2 cellular contexts compared by ENCODE assay signal in the genomic region with DNA sequence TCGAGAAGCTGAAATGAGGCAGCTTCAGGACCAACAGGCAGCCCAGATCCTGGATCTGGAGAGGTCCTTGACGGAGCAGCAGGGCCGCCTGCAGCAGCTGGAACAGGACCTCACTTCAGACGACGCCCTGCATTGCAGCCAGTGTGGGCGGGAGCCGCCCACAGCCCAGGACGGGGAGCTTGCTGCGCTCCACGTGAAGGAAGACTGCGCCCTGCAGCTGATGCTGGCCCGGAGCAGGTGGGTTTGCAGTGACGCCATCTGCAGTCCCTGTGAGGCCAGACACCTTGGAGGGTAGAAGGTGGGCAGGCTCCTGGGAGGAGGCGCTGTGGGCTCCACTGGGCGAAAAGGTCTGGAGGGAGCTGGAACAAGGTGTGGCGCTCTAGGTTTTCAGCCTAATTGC.
A peak's percentile ranks its signal among the peaks of the same experiment; 100 is the strongest.
TF ChIP-seq lines count a peak whose summit lies in the region.

No MANE protein-coding gene starts in this region.

TF ChIP-seq in GM23338, 12 proteins besides CTCF, POLR2A, EP300 and RAD21 (continues in another document):
- TF ChIP-seq POLR2AphosphoS5 (IDR thresholded peaks at IDR 0.05; ENCODE audit: low read depth) (no peak), ZNF331 (CRISPR knock-in tag; IDR thresholded peaks at IDR 0.05; ENCODE audit: low read depth) (no peak), NANOG (IDR thresholded peaks at IDR 0.05; ENCODE audit: borderline replicate concordance) (no peak), STAT1 (IDR thresholded peaks at IDR 0.05; ENCODE audit: unreplicated experiment) (no peak), CREB1 (CRISPR knock-in tag; IDR thresholded peaks at IDR 0.05; ENCODE audit: low read depth) (no peak), EZH2phosphoT487 (IDR thresholded peaks at IDR 0.05; ENCODE audit: unreplicated experiment) (no peak), JUNB (IDR thresholded peaks at IDR 0.05; ENCODE audit: unreplicated experiment) (no peak), ZNF114 (CRISPR knock-in tag; IDR thresholded peaks at IDR 0.05) (no peak)
- TF ChIP-seq, protein P1, sequence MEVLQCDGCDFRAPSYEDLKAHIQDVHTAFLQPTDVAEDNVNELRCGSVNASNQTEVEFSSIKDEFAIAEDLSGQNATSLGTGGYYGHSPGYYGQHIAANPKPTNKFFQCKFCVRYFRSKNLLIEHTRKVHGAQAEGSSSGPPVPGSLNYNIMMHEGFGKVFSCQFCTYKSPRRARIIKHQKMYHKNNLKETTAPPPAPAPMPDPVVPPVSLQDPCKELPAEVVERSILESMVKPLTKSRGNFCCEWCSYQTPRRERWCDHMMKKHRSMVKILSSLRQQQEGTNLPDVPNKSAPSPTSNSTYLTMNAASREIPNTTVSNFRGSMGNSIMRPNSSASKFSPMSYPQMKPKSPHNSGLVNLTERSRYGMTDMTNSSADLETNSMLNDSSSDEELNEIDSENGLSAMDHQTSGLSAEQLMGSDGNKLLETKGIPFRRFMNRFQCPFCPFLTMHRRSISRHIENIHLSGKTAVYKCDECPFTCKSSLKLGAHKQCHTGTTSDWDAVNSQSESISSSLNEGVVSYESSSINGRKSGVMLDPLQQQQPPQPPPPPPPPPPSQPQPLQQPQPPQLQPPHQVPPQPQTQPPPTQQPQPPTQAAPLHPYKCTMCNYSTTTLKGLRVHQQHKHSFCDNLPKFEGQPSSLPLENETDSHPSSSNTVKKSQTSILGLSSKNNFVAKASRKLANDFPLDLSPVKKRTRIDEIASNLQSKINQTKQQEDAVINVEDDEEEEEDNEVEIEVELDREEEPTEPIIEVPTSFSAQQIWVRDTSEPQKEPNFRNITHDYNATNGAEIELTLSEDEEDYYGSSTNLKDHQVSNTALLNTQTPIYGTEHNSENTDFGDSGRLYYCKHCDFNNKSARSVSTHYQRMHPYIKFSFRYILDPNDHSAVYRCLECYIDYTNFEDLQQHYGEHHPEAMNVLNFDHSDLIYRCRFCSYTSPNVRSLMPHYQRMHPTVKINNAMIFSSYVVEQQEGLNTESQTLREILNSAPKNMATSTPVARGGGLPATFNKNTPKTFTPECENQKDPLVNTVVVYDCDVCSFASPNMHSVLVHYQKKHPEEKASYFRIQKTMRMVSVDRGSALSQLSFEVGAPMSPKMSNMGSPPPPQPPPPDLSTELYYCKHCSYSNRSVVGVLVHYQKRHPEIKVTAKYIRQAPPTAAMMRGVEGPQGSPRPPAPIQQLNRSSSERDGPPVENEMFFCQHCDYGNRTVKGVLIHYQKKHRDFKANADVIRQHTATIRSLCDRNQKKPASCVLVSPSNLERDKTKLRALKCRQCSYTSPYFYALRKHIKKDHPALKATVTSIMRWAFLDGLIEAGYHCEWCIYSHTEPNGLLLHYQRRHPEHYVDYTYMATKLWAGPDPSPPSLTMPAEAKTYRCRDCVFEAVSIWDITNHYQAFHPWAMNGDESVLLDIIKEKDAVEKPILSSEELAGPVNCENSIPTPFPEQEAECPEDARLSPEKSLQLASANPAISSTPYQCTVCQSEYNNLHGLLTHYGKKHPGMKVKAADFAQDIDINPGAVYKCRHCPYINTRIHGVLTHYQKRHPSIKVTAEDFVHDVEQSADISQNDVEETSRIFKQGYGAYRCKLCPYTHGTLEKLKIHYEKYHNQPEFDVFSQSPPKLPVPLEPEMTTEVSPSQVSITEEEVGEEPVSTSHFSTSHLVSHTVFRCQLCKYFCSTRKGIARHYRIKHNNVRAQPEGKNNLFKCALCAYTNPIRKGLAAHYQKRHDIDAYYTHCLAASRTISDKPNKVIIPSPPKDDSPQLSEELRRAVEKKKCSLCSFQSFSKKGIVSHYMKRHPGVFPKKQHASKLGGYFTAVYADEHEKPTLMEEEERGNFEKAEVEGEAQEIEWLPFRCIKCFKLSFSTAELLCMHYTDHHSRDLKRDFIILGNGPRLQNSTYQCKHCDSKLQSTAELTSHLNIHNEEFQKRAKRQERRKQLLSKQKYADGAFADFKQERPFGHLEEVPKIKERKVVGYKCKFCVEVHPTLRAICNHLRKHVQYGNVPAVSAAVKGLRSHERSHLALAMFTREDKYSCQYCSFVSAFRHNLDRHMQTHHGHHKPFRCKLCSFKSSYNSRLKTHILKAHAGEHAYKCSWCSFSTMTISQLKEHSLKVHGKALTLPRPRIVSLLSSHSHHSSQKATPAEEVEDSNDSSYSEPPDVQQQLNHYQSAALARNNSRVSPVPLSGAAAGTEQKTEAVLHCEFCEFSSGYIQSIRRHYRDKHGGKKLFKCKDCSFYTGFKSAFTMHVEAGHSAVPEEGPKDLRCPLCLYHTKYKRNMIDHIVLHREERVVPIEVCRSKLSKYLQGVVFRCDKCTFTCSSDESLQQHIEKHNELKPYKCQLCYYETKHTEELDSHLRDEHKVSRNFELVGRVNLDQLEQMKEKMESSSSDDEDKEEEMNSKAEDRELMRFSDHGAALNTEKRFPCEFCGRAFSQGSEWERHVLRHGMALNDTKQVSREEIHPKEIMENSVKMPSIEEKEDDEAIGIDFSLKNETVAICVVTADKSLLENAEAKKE (CRISPR knock-in tag; IDR thresholded peaks at IDR 0.05), result no peak
- TF ChIP-seq, protein P2, sequence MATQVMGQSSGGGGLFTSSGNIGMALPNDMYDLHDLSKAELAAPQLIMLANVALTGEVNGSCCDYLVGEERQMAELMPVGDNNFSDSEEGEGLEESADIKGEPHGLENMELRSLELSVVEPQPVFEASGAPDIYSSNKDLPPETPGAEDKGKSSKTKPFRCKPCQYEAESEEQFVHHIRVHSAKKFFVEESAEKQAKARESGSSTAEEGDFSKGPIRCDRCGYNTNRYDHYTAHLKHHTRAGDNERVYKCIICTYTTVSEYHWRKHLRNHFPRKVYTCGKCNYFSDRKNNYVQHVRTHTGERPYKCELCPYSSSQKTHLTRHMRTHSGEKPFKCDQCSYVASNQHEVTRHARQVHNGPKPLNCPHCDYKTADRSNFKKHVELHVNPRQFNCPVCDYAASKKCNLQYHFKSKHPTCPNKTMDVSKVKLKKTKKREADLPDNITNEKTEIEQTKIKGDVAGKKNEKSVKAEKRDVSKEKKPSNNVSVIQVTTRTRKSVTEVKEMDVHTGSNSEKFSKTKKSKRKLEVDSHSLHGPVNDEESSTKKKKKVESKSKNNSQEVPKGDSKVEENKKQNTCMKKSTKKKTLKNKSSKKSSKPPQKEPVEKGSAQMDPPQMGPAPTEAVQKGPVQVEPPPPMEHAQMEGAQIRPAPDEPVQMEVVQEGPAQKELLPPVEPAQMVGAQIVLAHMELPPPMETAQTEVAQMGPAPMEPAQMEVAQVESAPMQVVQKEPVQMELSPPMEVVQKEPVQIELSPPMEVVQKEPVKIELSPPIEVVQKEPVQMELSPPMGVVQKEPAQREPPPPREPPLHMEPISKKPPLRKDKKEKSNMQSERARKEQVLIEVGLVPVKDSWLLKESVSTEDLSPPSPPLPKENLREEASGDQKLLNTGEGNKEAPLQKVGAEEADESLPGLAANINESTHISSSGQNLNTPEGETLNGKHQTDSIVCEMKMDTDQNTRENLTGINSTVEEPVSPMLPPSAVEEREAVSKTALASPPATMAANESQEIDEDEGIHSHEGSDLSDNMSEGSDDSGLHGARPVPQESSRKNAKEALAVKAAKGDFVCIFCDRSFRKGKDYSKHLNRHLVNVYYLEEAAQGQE (IDR thresholded peaks at IDR 0.05; ENCODE audit: unreplicated experiment), result no peak

TF ChIP-seq in HEK293, 187 proteins besides CTCF, POLR2A, EP300 and RAD21:
- TF ChIP-seq EGR2 (tag by site-specific recombination; IDR thresholded peaks at IDR 0.05; ENCODE audit: low read depth) (peak; percentile 41; the same call in 1 of the 2 replicates), ZFHX2 (tag by site-specific recombination; conservative IDR thresholded peaks at IDR 0.05) (0 out of 2 replicates have a peak, but pooled peaks have one; percentile 14), ZNF529 (tag by site-specific recombination; IDR thresholded peaks at IDR 0.05; ENCODE audit: insufficient replicate concordance) (no peak), IKZF3 (tag by site-specific recombination; IDR thresholded peaks at IDR 0.05) (no peak)
